ENCODE assay signal across 18 cellular contexts in the genomic region with DNA sequence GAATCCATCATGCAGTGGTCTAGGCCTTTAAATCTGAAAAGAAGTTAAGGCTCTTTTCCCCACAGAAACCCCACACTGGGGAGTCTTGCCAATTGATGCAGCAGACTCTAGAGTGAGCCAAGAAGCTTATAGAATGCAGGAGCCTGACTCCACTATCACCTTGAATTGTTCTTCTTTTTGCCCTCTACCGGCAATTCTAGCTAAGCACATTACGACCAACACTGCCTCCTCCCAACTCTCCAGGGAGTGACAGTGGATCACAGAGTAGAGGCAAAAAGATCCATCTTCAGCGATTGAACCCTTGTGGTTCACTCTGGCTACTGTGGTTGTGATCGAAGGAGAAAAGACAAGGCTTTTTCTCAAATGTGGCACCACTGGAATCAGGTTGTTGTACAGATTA.
DNase-seq lines count a peak whose midpoint lies in the region; ATAC-seq and TF ChIP-seq lines count a peak whose summit lies in the region.
"Had no signal": no experiment of that assay in that cellular context is flagged by ENCODE, and none has a peak within 500 bp of the region (broad histone marks: within the 10 kb centered on the region; RNA-seq: fewer than 3 reads in every experiment).

No MANE protein-coding gene starts in this region.

- no peak overlapping the region for H3K27ac ChIP-seq in foreskin keratinocyte
- H3K27ac ChIP-seq: adrenal gland, pancreas, PC-9 had no signal

- no peaks in the 10 kb centered on the region for H3K4me1 Mint-ChIP-seq in activated T-helper 1 cell treated with anti-CD3 and anti-CD28 coated beads, Interleukin-12 subunit alpha, Interleukin-12 subunit beta, Interleukin-2, Interleukin-4 antibody, amounts not matched to agents 30 ng/mL and 10 ng/mL and 1 ng/mL, durations not matched to agents 14 hours and 24 hours and 36 hours (ENCODE audit: low read depth)

- no peaks in the 10 kb centered on the region for H3K36me3 Mint-ChIP-seq in activated T-helper 1 cell treated with anti-CD3 and anti-CD28 coated beads, Interleukin-12 subunit alpha, Interleukin-12 subunit beta, Interleukin-2, Interleukin-4 antibody, amounts not matched to agents 30 ng/mL and 10 ng/mL and 1 ng/mL, durations not matched to agents 14 hours and 24 hours and 36 hours (ENCODE audit: low read depth)

- H3K27ac Mint-ChIP-seq in activated T-helper 1 cell treated with anti-CD3 and anti-CD28 coated beads, Interleukin-12 subunit alpha, Interleukin-12 subunit beta, Interleukin-2, Interleukin-4 antibody, amounts not matched to agents 30 ng/mL and 10 ng/mL and 1 ng/mL, durations not matched to agents 14 hours and 24 hours and 36 hours: no peak overlapping the region

- intact Hi-C loops in activated T-helper 1 cell treated with anti-CD3 and anti-CD28 coated beads, Interleukin-12 subunit alpha, Interleukin-12 subunit beta, Interleukin-2, Interleukin-4 antibody, amounts not matched to agents 30 ng/mL and 10 ng/mL and 1 ng/mL, durations not matched to agents 14 hours and 24 hours and 36 hours (cut with micrococcal nuclease): no loop called here

- no peaks in the 10 kb centered on the region for H3K4me1 ChIP-seq in foreskin keratinocyte
- H3K4me1 ChIP-seq: adrenal gland, pancreas had no signal

- no peak overlapping the region for H3K4me3 Mint-ChIP-seq in activated T-helper 1 cell treated with anti-CD3 and anti-CD28 coated beads, Interleukin-12 subunit alpha, Interleukin-12 subunit beta, Interleukin-2, Interleukin-4 antibody, amounts not matched to agents 30 ng/mL and 10 ng/mL and 1 ng/mL, durations not matched to agents 14 hours and 24 hours and 36 hours

- no peak overlapping the region for H3K4me3 ChIP-seq in retinal pigment epithelial cell (ENCODE audit: low read length)
- H3K4me3 ChIP-seq: adrenal gland, pancreas, PC-9 had no signal

- peak; percentile 1 for DNase-seq in SIG-M5 treated with dmso at 0.1 percent for 504 hours (lab: John Stamatoyannopoulos, UW; ENCODE audit: unreplicated experiment)
- DNase-seq in SIG-M5 (lab: John Stamatoyannopoulos, UW): no peak
- DNase-seq in RKO (ENCODE audit: low spot score): peak; percentile 3
- no peak for DNase-seq in foreskin keratinocyte
- DNase-seq in retinal pigment epithelial cell (ENCODE audit: low read depth): no peak
- no peak for DNase-seq in activated T-helper 1 cell treated with anti-CD3 and anti-CD28 coated beads, Interleukin-12 subunit alpha, Interleukin-12 subunit beta, Interleukin-2, Interleukin-4 antibody, amounts not matched to agents 30 ng/mL and 10 ng/mL and 1 ng/mL, durations not matched to agents 14 hours and 24 hours and 36 hours (ENCODE audit: low spot score)
- DNase-seq: 8988T; activated CD4-positive, alpha-beta T cell treated with anti-CD3 and anti-CD28 coated beads for 4 hours; activated T-cell treated with anti-CD3 and anti-CD28 coated beads, Interleukin-2, amount 50 U/mL, for 1 hour; adrenal gland; dermis blood vessel endothelial cell; midbrain; NCI-H2227 treated with DMSO at 0.1 percent for 48 hours; pancreas; PC-9; stimulated activated CD4-positive, alpha-beta T cell treated with anti-CD3 and anti-CD28 coated beads, Interleukin-12 subunit alpha, Interleukin-12 subunit beta, amount 100 ng/mL, for 4 hours had no signal

- peaks cover 3% of the 10 kb centered on the region for H3K27me3 ChIP-seq in foreskin keratinocyte
- H3K27me3 ChIP-seq: adrenal gland, pancreas had no signal

- H3K27me3 Mint-ChIP-seq in activated T-helper 1 cell treated with anti-CD3 and anti-CD28 coated beads, Interleukin-12 subunit alpha, Interleukin-12 subunit beta, Interleukin-2, Interleukin-4 antibody, amounts not matched to agents 30 ng/mL and 10 ng/mL and 1 ng/mL, durations not matched to agents 14 hours and 24 hours and 36 hours (ENCODE audit: insufficient read depth): no peaks in the 10 kb centered on the region

- ATAC-seq in foreskin keratinocyte (no peak), GM21423 (IDR thresholded peaks at IDR 0.05; ENCODE audit: unreplicated experiment) (no peak), GM18520 (IDR thresholded peaks at IDR 0.05; ENCODE audit: unreplicated experiment) (no peak)
- ATAC-seq: pancreas had no signal

- TF ChIP-seq CTCF in foreskin keratinocyte (conservative IDR thresholded peaks at IDR 0.05) (peak; percentile 25), retinal pigment epithelial cell (conservative IDR thresholded peaks at IDR 0.05; ENCODE audit: low read depth, low read length) (peak; percentile 46)

- H3K9me3 Mint-ChIP-seq in activated T-helper 1 cell treated with anti-CD3 and anti-CD28 coated beads, Interleukin-12 subunit alpha, Interleukin-12 subunit beta, Interleukin-2, Interleukin-4 antibody, amounts not matched to agents 30 ng/mL and 10 ng/mL and 1 ng/mL, durations not matched to agents 14 hours and 24 hours and 36 hours: no peaks in the 10 kb centered on the region

Comparison
In these comparisons a context has a peak if more than half of its experiments do, and no peak if none do; other contexts are left out.
1. DNase-seq: peak in SIG-M5 treated with dmso at 0.1 percent for 504 hours (single experiment) and RKO (single experiment); none in SIG-M5 (single experiment), foreskin keratinocyte (0 of 2), retinal pigment epithelial cell (single experiment) and activated T-helper 1 cell treated with anti-CD3 and anti-CD28 coated beads, Interleukin-12 subunit alpha, Interleukin-12 subunit beta, Interleukin-2, Interleukin-4 antibody, amounts not matched to agents 30 ng/mL and 10 ng/mL and 1 ng/mL, durations not matched to agents 14 hours and 24 hours and 36 hours (single experiment).